In the genomic region with DNA sequence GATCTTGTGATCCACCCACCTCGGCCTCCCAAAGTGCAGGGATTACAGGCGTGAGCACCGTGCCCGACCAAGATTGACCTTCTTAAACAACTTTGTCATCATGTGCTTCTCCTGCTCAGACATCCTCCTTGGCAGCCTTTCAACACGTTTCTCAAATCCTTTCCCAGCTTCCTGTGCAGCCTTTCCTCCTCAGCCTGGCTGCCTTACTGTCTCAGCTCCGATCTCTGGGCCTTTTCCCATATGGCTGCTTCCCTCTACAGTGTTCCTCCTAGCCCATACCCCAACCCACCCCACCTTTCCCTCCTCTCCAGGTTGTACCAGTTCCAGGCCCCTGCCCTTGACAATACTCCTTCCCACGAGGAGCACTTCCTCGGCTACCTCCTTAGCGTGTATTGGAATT, we compare ENCODE assay signal across 16 cellular contexts. TPM values are rescaled to one million over a fixed set of nuclear protein-coding genes. Genes with fewer than 3 reads are reported as not detected.
DNase-seq lines count a peak whose midpoint lies in the region; ATAC-seq and TF ChIP-seq lines count a peak whose summit lies in the region.
"Had no signal": no experiment of that assay in that cellular context is flagged by ENCODE, and none has a peak within 500 bp of the region (broad histone marks: within the 10 kb centered on the region; RNA-seq: fewer than 3 reads in every experiment).

No MANE protein-coding gene starts in this region.

- H3K36me3 Mint-ChIP-seq in CD8-positive, alpha-beta T cell: peaks cover 63% of the 10 kb centered on the region
- H3K36me3 Mint-ChIP-seq in osteocyte (ENCODE audit: unreplicated experiment): peaks cover 6% of the 10 kb centered on the region

- H3K9me3 Mint-ChIP-seq in CD8-positive, alpha-beta T cell: no peaks in the 10 kb centered on the region
- H3K9me3 Mint-ChIP-seq in osteocyte (ENCODE audit: unreplicated experiment): no peaks in the 10 kb centered on the region
- H3K9me3 Mint-ChIP-seq: activated T-helper 1 cell treated with anti-CD3 and anti-CD28 coated beads, Interleukin-12 subunit alpha, Interleukin-12 subunit beta, Interleukin-2, Interleukin-4 antibody, amounts not matched to agents 30 ng/mL and 10 ng/mL and 1 ng/mL, durations not matched to agents 14 hours and 24 hours and 36 hours had no signal

- H3K4me1 Mint-ChIP-seq in CD8-positive, alpha-beta T cell (ENCODE audit: low read depth): peaks cover 58% of the 10 kb centered on the region
- H3K4me1 Mint-ChIP-seq in osteocyte (ENCODE audit: unreplicated experiment): peaks cover 29% of the 10 kb centered on the region

- intact Hi-C loops in CD8-positive, alpha-beta T cell (cut with DNase I, micrococcal nuclease): no loop called here
- intact Hi-C loops in posterior vena cava (cut with DNase I): no loop called here

- no peaks in the 10 kb centered on the region for H3K4me1 ChIP-seq in CD8-positive, alpha-beta T cell (ENCODE audit: insufficient read depth, low read length)

- POLR2A ChIA-PET in CD8-positive, alpha-beta T cell (lab: Charles Lee): no interaction called here

- ATAC-seq in CD8-positive, alpha-beta T cell: no peak
- ATAC-seq in GM18505 (IDR thresholded peaks at IDR 0.05; ENCODE audit: unreplicated experiment): no peak
- ATAC-seq: Panc1 had no signal

- no peak overlapping the region for H3K27ac ChIP-seq in CD8-positive, alpha-beta T cell (ENCODE audit: low read depth, low read length)
- H3K27ac ChIP-seq: tibial artery had no signal

- no peak for TF ChIP-seq CTCF in CD8-positive, alpha-beta T cell (IDR thresholded peaks at IDR 0.05)
- TF ChIP-seq CTCF in osteocyte (IDR thresholded peaks at IDR 0.05): no peak

- peak overlapping the region; percentile 77 for H3K27ac Mint-ChIP-seq in CD8-positive, alpha-beta T cell
- no peak overlapping the region for H3K27ac Mint-ChIP-seq in osteocyte (ENCODE audit: unreplicated experiment)
- H3K27ac Mint-ChIP-seq: activated T-helper 1 cell treated with anti-CD3 and anti-CD28 coated beads, Interleukin-12 subunit alpha, Interleukin-12 subunit beta, Interleukin-2, Interleukin-4 antibody, amounts not matched to agents 30 ng/mL and 10 ng/mL and 1 ng/mL, durations not matched to agents 14 hours and 24 hours and 36 hours had no signal

- no peak for DNase-seq in CD8-positive, alpha-beta T cell
- DNase-seq in HCEC 1CT: peak; percentile 82
- peak; percentile 40 for DNase-seq in fibroblast of peridontal ligament (ENCODE audit: extremely low read depth)
- peak; percentile 54 for DNase-seq in pulmonary artery endothelial cell (ENCODE audit: low read depth, low spot score)
- DNase-seq in osteocyte (ENCODE audit: extremely low spot score, unreplicated experiment): no peak
- DNase-seq in NCI-H345 (lab: John Stamatoyannopoulos, UW): no peak
- no peak for DNase-seq in posterior vena cava (ENCODE audit: low spot score)
- DNase-seq: anterior cingulate cortex; CD4-positive, CD25-positive, alpha-beta regulatory T cell; MM.1S; NCI-H2081; NCI-H748 treated with DMSO at 0.1 percent for 48 hours had no signal

- no peaks in the 10 kb centered on the region for H3K9me3 ChIP-seq in CD8-positive, alpha-beta T cell (ENCODE audit: low read length)
- H3K9me3 ChIP-seq: tibial artery had no signal

- no peaks in the 10 kb centered on the region for H3K27me3 ChIP-seq in CD8-positive, alpha-beta T cell (ENCODE audit: insufficient read depth, low read length)
- H3K27me3 ChIP-seq: tibial artery had no signal

- no peak overlapping the region for H3K4me3 Mint-ChIP-seq in CD8-positive, alpha-beta T cell
- no peak overlapping the region for H3K4me3 Mint-ChIP-seq in osteocyte (ENCODE audit: unreplicated experiment)
- H3K4me3 Mint-ChIP-seq: activated T-helper 1 cell treated with anti-CD3 and anti-CD28 coated beads, Interleukin-12 subunit alpha, Interleukin-12 subunit beta, Interleukin-2, Interleukin-4 antibody, amounts not matched to agents 30 ng/mL and 10 ng/mL and 1 ng/mL, durations not matched to agents 14 hours and 24 hours and 36 hours; CD4-positive, CD25-positive, alpha-beta regulatory T cell had no signal

- no peak overlapping the region for H3K4me3 ChIP-seq in CD8-positive, alpha-beta T cell (ENCODE audit: low read depth, low read length)
- H3K4me3 ChIP-seq: tibial artery had no signal

- CTCF ChIA-PET in CD8-positive, alpha-beta T cell (lab: Charles Lee): interaction anchor here (0.7 kb wide), 1 partner anchor 58 kb away, joined by 4 read pairs; no protein-coding TSS in a partner anchor

- H3K36me3 ChIP-seq in CD8-positive, alpha-beta T cell (ENCODE audit: insufficient read depth, low read length): no peaks in the 10 kb centered on the region

- no peak for TF ChIP-seq POLR2A in GM18505 (IDR thresholded peaks at IDR 0.05; ENCODE audit: borderline replicate concordance, extremely low read depth, insufficient read depth, insufficient read length)

- no peaks in the 10 kb centered on the region for H3K27me3 Mint-ChIP-seq in CD8-positive, alpha-beta T cell (ENCODE audit: low read depth)
- no peaks in the 10 kb centered on the region for H3K27me3 Mint-ChIP-seq in osteocyte (ENCODE audit: unreplicated experiment)
- H3K27me3 Mint-ChIP-seq: CD4-positive, CD25-positive, alpha-beta regulatory T cell had no signal

RNA-seq across cellular contexts. Expression of a gene that starts 7.2 kb away (rescaled TPM):
- 10 to 100 TPM; 93.9 to 98.3 TPM for total RNA-seq in CD8-positive, alpha-beta T cell
- total RNA-seq in pulmonary artery endothelial cell: 8.8 and 11.2 TPM in 2 replicates
- 30.6 and 32.1 TPM in 2 replicates for total RNA-seq in osteocyte
- total RNA-seq in posterior vena cava: 10 to 100 TPM; 49.8 to 54.1 TPM

RNA-seq across cellular contexts. Expression of a gene that starts 58.9 kb away (rescaled TPM):
- 1 to 10 TPM; 8.4 to 9.3 TPM for total RNA-seq in CD8-positive, alpha-beta T cell
- total RNA-seq in pulmonary artery endothelial cell (3.2 and 4.8 TPM in 2 replicates), osteocyte (8.2 and 9.4 TPM in 2 replicates), posterior vena cava (10 to 100 TPM; 11.0 to 11.7 TPM)

RNA-seq across cellular contexts. Expression of a gene that starts 59.1 kb away (rescaled TPM):
- total RNA-seq in CD8-positive, alpha-beta T cell: 1 to 10 TPM; 1.6 to 2.1 TPM
- total RNA-seq in pulmonary artery endothelial cell (6.7 and 8.8 TPM in 2 replicates), osteocyte (7.4 and 8.3 TPM in 2 replicates), posterior vena cava (10 to 100 TPM; 24.9 to 39.3 TPM)

Comparison
In these comparisons a context has a peak if more than half of its experiments do, and no peak if none do; other contexts are left out.
1. DNase-seq: peak in HCEC 1CT (single experiment), fibroblast of peridontal ligament (single experiment) and pulmonary artery endothelial cell (single experiment); none in CD8-positive, alpha-beta T cell (0 of 7), osteocyte (single experiment), NCI-H345 (single experiment) and posterior vena cava (single experiment).